Comparison of ENCODE assay signal across 11 cellular contexts in genomic region chr3:17157713-17158112, GRCh38.
DNase-seq lines count a peak whose midpoint lies in the region; ATAC-seq and TF ChIP-seq lines count a peak whose summit lies in the region.
"Had no signal": no experiment of that assay in that cellular context is flagged by ENCODE, and none has a peak within 500 bp of the region (broad histone marks: within the 10 kb centered on the region; RNA-seq: fewer than 3 reads in every experiment).

No MANE protein-coding gene starts in this region.

- no peak overlapping the region for H3K23ac ChIP-seq in neuronal stem cell (ENCODE audit: low read depth, low read length, poor library complexity)

- peak; percentile 52 for DNase-seq in GM23248
- DNase-seq in astrocyte of the hippocampus (ENCODE audit: low read depth, low spot score) = peak; percentile 55
- no peak for DNase-seq in left ventricle myocardium superior
- no peak for DNase-seq in thoracic aorta (ENCODE audit: low spot score)
- DNase-seq in neuronal stem cell (ENCODE audit: low spot score) = no peak
- DNase-seq in NCI-H2196 treated with DMSO at 0.1 percent for 48 hours (lab: John Stamatoyannopoulos, UW; ENCODE audit: unreplicated experiment) = no peak
- DNase-seq: activated naive CD8-positive, alpha-beta T cell treated with anti-CD3 and anti-CD28 coated beads, Interleukin-2, amount 10 ng/mL, durations not matched to agents 7 days and 5 days; foreskin keratinocyte; naive B cell; NCI-H2171 treated with DMSO at 0.1 percent for 48 hours had no signal

- H3K4me3 ChIP-seq in GM23248 (no peak overlapping the region), thoracic aorta (peak overlapping the region; percentile 40), neuronal stem cell (ENCODE audit: low read length in 2 of 2) (no peak overlapping the region)

- no peak overlapping the region for H2AK5ac ChIP-seq in neuronal stem cell (ENCODE audit: low read depth, low read length)

- WGBS in GM23248 (ENCODE audit: low coverage in 1 of 2, low lambda C conversion rate in 2 of 2, missing lambda C conversion rate in 2 of 2), 2 experiments = 43 to 59% methylated on average over 2 of the region's 2 CpGs
- no CpG with 5 or more reads among the region's 2 CpGs for WGBS in neuronal stem cell (ENCODE audit: extremely low coverage in 2 of 2, insufficient read length in 2 of 2, insufficient replicate concordance in 1 of 2), 2 donors

- H3K79me2 ChIP-seq in GM23248 (ENCODE audit: insufficient read depth) = no peaks in the 10 kb centered on the region

- no peak for TF ChIP-seq CTCF in thoracic aorta (IDR thresholded peaks at IDR 0.05)

- no peaks in the 10 kb centered on the region for H3K9me2 ChIP-seq in GM23248 (ENCODE audit: insufficient read depth)

- H3K4ac ChIP-seq in neuronal stem cell (ENCODE audit: low read length) = no peak overlapping the region

- intact Hi-C loops in left ventricle myocardium superior (cut with micrococcal nuclease) = no loop called here

- H3K4me2 ChIP-seq in GM23248 (ENCODE audit: unreplicated experiment) (no peak overlapping the region), neuronal stem cell (ENCODE audit: insufficient read depth, low read length, poor library complexity, severe bottlenecking) (no peak overlapping the region)

- no peak overlapping the region for H2BK120ac ChIP-seq in neuronal stem cell (ENCODE audit: low read depth, low read length)

- H3K9ac ChIP-seq in GM23248 (no peak overlapping the region), neuronal stem cell (ENCODE audit: low read depth, low read length, poor library complexity) (no peak overlapping the region)

- no peak overlapping the region for H3K18ac ChIP-seq in neuronal stem cell (ENCODE audit: low read length)

- peak; percentile 68 for ATAC-seq in left ventricle myocardium superior
- ATAC-seq in thoracic aorta (ENCODE audit: insufficient number of reproducible peaks, low FRiP score, low read depth) = peak; percentile 83
- ATAC-seq in HG03457 (IDR thresholded peaks at IDR 0.05; ENCODE audit: unreplicated experiment) = no peak
- ATAC-seq: foreskin keratinocyte had no signal

- no peak overlapping the region for H2BK15ac ChIP-seq in neuronal stem cell (ENCODE audit: low read length)

- in situ Hi-C loops in GM23248 (cut with MboI) = no loop called here

- H3K9me3 ChIP-seq in GM23248 (ENCODE audit: low read depth) (no peaks in the 10 kb centered on the region), thoracic aorta (peaks cover 3% of the 10 kb centered on the region), neuronal stem cell (replicated peaks in 1 of 2; ENCODE audit: control insufficient read depth in 2 of 2, insufficient read depth in 1 of 2, low read depth in 1 of 2, low read length in 2 of 2) (no peaks in the 10 kb centered on the region)

- H2AFZ ChIP-seq in GM23248 (no peak overlapping the region), neuronal stem cell (ENCODE audit: low read length) (no peak overlapping the region)

- H3K27me3 ChIP-seq in GM23248 (replicated peaks; ENCODE audit: insufficient read depth) (no peaks in the 10 kb centered on the region), thoracic aorta (replicated peaks; ENCODE audit: insufficient read depth) (no peaks in the 10 kb centered on the region), neuronal stem cell (ENCODE audit: control insufficient read depth in 3 of 3, insufficient read depth in 3 of 3, low read depth in 1 of 3, low read length in 3 of 3) (no peaks in the 10 kb centered on the region)
- H3K27me3 ChIP-seq: foreskin keratinocyte had no signal

- no peak overlapping the region for H2BK5ac ChIP-seq in neuronal stem cell (ENCODE audit: low read length)

- peaks cover 6% of the 10 kb centered on the region; the same call in 1 of the 2 replicates for H3K36me3 ChIP-seq in GM23248 (ENCODE audit: low read depth)
- peaks cover 14% of the 10 kb centered on the region for H3K36me3 ChIP-seq in thoracic aorta
- peaks cover 5 to 30% of the 10 kb centered on the region in 2 donors for H3K36me3 ChIP-seq in neuronal stem cell (replicated peaks in 1 of 2; ENCODE audit: control insufficient read depth in 2 of 2, insufficient read depth in 2 of 2, low read length in 2 of 2)

- H3K14ac ChIP-seq in neuronal stem cell (ENCODE audit: low read length) = no peak overlapping the region

- no peaks in the 10 kb centered on the region for H3F3A ChIP-seq in GM23248 (ENCODE audit: insufficient read depth)

- no peak overlapping the region for H4K8ac ChIP-seq in neuronal stem cell (ENCODE audit: low read depth, low read length)

- H3K79me1 ChIP-seq in neuronal stem cell (ENCODE audit: low read depth, low read length) = no peaks in the 10 kb centered on the region

- H4K91ac ChIP-seq in neuronal stem cell (ENCODE audit: low read depth, low read length, poor library complexity) = no peak overlapping the region

- H4K20me1 ChIP-seq in GM23248 (ENCODE audit: insufficient read depth) = no peaks in the 10 kb centered on the region

- no peak overlapping the region for H2BK12ac ChIP-seq in neuronal stem cell (ENCODE audit: low read length)

- H3K27ac ChIP-seq in GM23248 = no peak overlapping the region
- H3K27ac ChIP-seq in thoracic aorta = peak overlapping the region; percentile 71 to 76
- H3K27ac ChIP-seq in neuronal stem cell (replicated peaks; ENCODE audit: low read length) = no peak overlapping the region
- H3K27ac ChIP-seq: foreskin keratinocyte had no signal

- H3K4me1 ChIP-seq in GM23248 (ENCODE audit: insufficient read depth) (peaks cover 7% of the 10 kb centered on the region; the same call in 1 of the 2 replicates), thoracic aorta (ENCODE audit: control insufficient read depth in 1 of 2, low read depth in 2 of 2) (peaks cover 14 to 27% of the 10 kb centered on the region in 2 donors), neuronal stem cell (ENCODE audit: control insufficient read depth in 2 of 2, insufficient read depth in 1 of 2, low read depth in 1 of 2, low read length in 2 of 2) (no peaks in the 10 kb centered on the region)
- H3K4me1 ChIP-seq: foreskin keratinocyte had no signal

Comparison
In these comparisons a context has a peak if more than half of its experiments do, and no peak if none do; other contexts are left out.
1. DNase-seq: peak in GM23248 (single experiment) and astrocyte of the hippocampus (single experiment); none in left ventricle myocardium superior (single experiment), thoracic aorta (single experiment), neuronal stem cell (single experiment) and NCI-H2196 treated with DMSO at 0.1 percent for 48 hours (single experiment).
2. H3K27ac ChIP-seq: peak in thoracic aorta (2 of 2); none in GM23248 (single experiment) and neuronal stem cell (single experiment).